In genomic region chr12:62292761-62293446, GRCh38 we compare ENCODE assay signal across 11 cellular contexts. TPM values are rescaled to one million over a fixed set of nuclear protein-coding genes. Genes with fewer than 3 reads are reported as not detected.
DNase-seq lines count a peak whose midpoint lies in the region; ATAC-seq and TF ChIP-seq lines count a peak whose summit lies in the region.
"Had no signal": no experiment of that assay in that cellular context is flagged by ENCODE, and none has a peak within 500 bp of the region (broad histone marks: within the 10 kb centered on the region; RNA-seq: fewer than 3 reads in every experiment).

No MANE protein-coding gene starts in this region.

- no peak for TF ChIP-seq POLR2A in gastroesophageal sphincter (IDR thresholded peaks at IDR 0.05)

- peaks cover 63% of the 10 kb centered on the region for H3K36me3 Mint-ChIP-seq in activated T-helper 1 cell treated with anti-CD3 and anti-CD28 coated beads, Interleukin-12 subunit alpha, Interleukin-12 subunit beta, Interleukin-2, Interleukin-4 antibody, amounts not matched to agents 30 ng/mL and 10 ng/mL and 1 ng/mL, durations not matched to agents 14 hours and 24 hours and 36 hours (ENCODE audit: low read depth)
- H3K36me3 Mint-ChIP-seq in immature natural killer cell, result peaks cover 15 to 41% (median 35%) of the 10 kb centered on the region in 3 donors

- TF ChIP-seq CTCF in upper lobe of right lung (IDR thresholded peaks at IDR 0.05) (no peak), gastroesophageal sphincter (IDR thresholded peaks at IDR 0.05) (no peak)

- peaks cover 10% of the 10 kb centered on the region for H3K4me1 ChIP-seq in upper lobe of right lung
- peaks cover 0 to 15% (median 0%) of the 10 kb centered on the region in 3 donors for H3K4me1 ChIP-seq in gastroesophageal sphincter

- intact Hi-C loops in Right ventricle myocardium superior (cut with DNase I) (no loop called here), cardiac septum (cut with DNase I) (no loop called here), upper lobe of right lung (cut with DNase I) (no loop called here)
- intact Hi-C loops in activated T-helper 1 cell treated with anti-CD3 and anti-CD28 coated beads, Interleukin-12 subunit alpha, Interleukin-12 subunit beta, Interleukin-2, Interleukin-4 antibody, amounts not matched to agents 30 ng/mL and 10 ng/mL and 1 ng/mL, durations not matched to agents 14 hours and 24 hours and 36 hours (cut with micrococcal nuclease), result no loop called here

- H3K36me3 ChIP-seq in upper lobe of right lung, result peaks cover 27% of the 10 kb centered on the region
- H3K36me3 ChIP-seq in gastroesophageal sphincter, result peaks cover 0 to 33% of the 10 kb centered on the region in 2 donors

- no peak overlapping the region for H3K4me3 ChIP-seq in upper lobe of right lung
- no peak overlapping the region for H3K4me3 ChIP-seq in gastroesophageal sphincter

- H3K27me3 ChIP-seq in upper lobe of right lung (no peaks in the 10 kb centered on the region), gastroesophageal sphincter (no peaks in the 10 kb centered on the region)

- DNase-seq in Right ventricle myocardium superior, result no peak
- DNase-seq in cardiac septum (ENCODE audit: low spot score), result no peak
- DNase-seq in activated T-helper 1 cell treated with anti-CD3 and anti-CD28 coated beads, Interleukin-12 subunit alpha, Interleukin-12 subunit beta, Interleukin-2, Interleukin-4 antibody, amounts not matched to agents 30 ng/mL and 10 ng/mL and 1 ng/mL, durations not matched to agents 14 hours and 24 hours and 36 hours (ENCODE audit: low spot score), result no peak
- DNase-seq in immature natural killer cell, result no peak
- no peak for DNase-seq in upper lobe of right lung
- no peak for DNase-seq in globus pallidus (ENCODE audit: low spot score)
- no peak for DNase-seq in inferior parietal cortex (ENCODE audit: extremely low spot score)
- DNase-seq: AML-193; EL; stimulated activated CD4-positive, alpha-beta T cell treated with anti-CD3 and anti-CD28 coated beads, Interleukin-2, amount 100 ng/mL, for 48 hours had no signal

- no peak overlapping the region for H3K27ac ChIP-seq in upper lobe of right lung
- H3K27ac ChIP-seq in gastroesophageal sphincter, result no peak overlapping the region

- H3K9me3 ChIP-seq in upper lobe of right lung, result peaks cover 9% of the 10 kb centered on the region
- H3K9me3 ChIP-seq in gastroesophageal sphincter, result peaks cover 0 to 16% (median 0%) of the 10 kb centered on the region in 3 donors

- peak overlapping the region; percentile 68 for H3K27ac Mint-ChIP-seq in activated T-helper 1 cell treated with anti-CD3 and anti-CD28 coated beads, Interleukin-12 subunit alpha, Interleukin-12 subunit beta, Interleukin-2, Interleukin-4 antibody, amounts not matched to agents 30 ng/mL and 10 ng/mL and 1 ng/mL, durations not matched to agents 14 hours and 24 hours and 36 hours
- peak overlapping the region in 2 of 6 donors; percentile 27 to 42 for H3K27ac Mint-ChIP-seq in immature natural killer cell

- peak; percentile 25 for ATAC-seq in Right ventricle myocardium superior (ENCODE audit: poor library complexity)
- peak; percentile 33 for ATAC-seq in upper lobe of right lung
- no peak for ATAC-seq in gastroesophageal sphincter

- no peaks in the 10 kb centered on the region for H3K27me3 Mint-ChIP-seq in activated T-helper 1 cell treated with anti-CD3 and anti-CD28 coated beads, Interleukin-12 subunit alpha, Interleukin-12 subunit beta, Interleukin-2, Interleukin-4 antibody, amounts not matched to agents 30 ng/mL and 10 ng/mL and 1 ng/mL, durations not matched to agents 14 hours and 24 hours and 36 hours (ENCODE audit: insufficient read depth)
- H3K27me3 Mint-ChIP-seq in immature natural killer cell (ENCODE audit: low read depth in 3 of 3), result peaks cover 0 to 3% (median 3%) of the 10 kb centered on the region in 3 donors

- TF ChIP-seq EP300 in gastroesophageal sphincter (IDR thresholded peaks at IDR 0.05), result no peak

- no peak overlapping the region for H3K4me3 Mint-ChIP-seq in activated T-helper 1 cell treated with anti-CD3 and anti-CD28 coated beads, Interleukin-12 subunit alpha, Interleukin-12 subunit beta, Interleukin-2, Interleukin-4 antibody, amounts not matched to agents 30 ng/mL and 10 ng/mL and 1 ng/mL, durations not matched to agents 14 hours and 24 hours and 36 hours
- H3K4me3 Mint-ChIP-seq in immature natural killer cell, result peak overlapping the region; percentile 10 to 44 (median 22)

- peaks cover 81% of the 10 kb centered on the region for H3K4me1 Mint-ChIP-seq in activated T-helper 1 cell treated with anti-CD3 and anti-CD28 coated beads, Interleukin-12 subunit alpha, Interleukin-12 subunit beta, Interleukin-2, Interleukin-4 antibody, amounts not matched to agents 30 ng/mL and 10 ng/mL and 1 ng/mL, durations not matched to agents 14 hours and 24 hours and 36 hours (ENCODE audit: low read depth)
- H3K4me1 Mint-ChIP-seq in immature natural killer cell, result peaks cover 76 to 95% of the 10 kb centered on the region in 2 donors

- H3K9me3 Mint-ChIP-seq in activated T-helper 1 cell treated with anti-CD3 and anti-CD28 coated beads, Interleukin-12 subunit alpha, Interleukin-12 subunit beta, Interleukin-2, Interleukin-4 antibody, amounts not matched to agents 30 ng/mL and 10 ng/mL and 1 ng/mL, durations not matched to agents 14 hours and 24 hours and 36 hours, result peaks cover 25% of the 10 kb centered on the region
- peaks cover 4 to 13% (median 8%) of the 10 kb centered on the region in 6 donors for H3K9me3 Mint-ChIP-seq in immature natural killer cell

- 85 to 87% methylated on average over 7 to 9 of the region's 10 CpGs for WGBS in gastroesophageal sphincter (ENCODE audit: low coverage in 1 of 2), 2 donors

RNA-seq across cellular contexts. Expression of gene USP15, which starts 32.7 kb away (rescaled TPM):
- total RNA-seq in Right ventricle myocardium superior (55.0 TPM), cardiac septum (62.6 TPM), upper lobe of right lung (87.3 TPM), gastroesophageal sphincter (10 to 100 TPM; 33.6 to 84.8 (median 70.0) TPM)
- total RNA-seq in activated T-helper 1 cell treated with anti-CD3 and anti-CD28 coated beads, Interleukin-12 subunit alpha, Interleukin-12 subunit beta, Interleukin-2, Interleukin-4 antibody, amounts not matched to agents 30 ng/mL and 10 ng/mL and 1 ng/mL, durations not matched to agents 14 hours and 24 hours and 36 hours, result 100 and 110 TPM in 2 replicates
- 10 to 100 TPM; 40.6 to 69.3 (median 62.0) TPM for polyA plus RNA-seq in immature natural killer cell
